8 cellular contexts compared by ENCODE assay signal in the genomic region with DNA sequence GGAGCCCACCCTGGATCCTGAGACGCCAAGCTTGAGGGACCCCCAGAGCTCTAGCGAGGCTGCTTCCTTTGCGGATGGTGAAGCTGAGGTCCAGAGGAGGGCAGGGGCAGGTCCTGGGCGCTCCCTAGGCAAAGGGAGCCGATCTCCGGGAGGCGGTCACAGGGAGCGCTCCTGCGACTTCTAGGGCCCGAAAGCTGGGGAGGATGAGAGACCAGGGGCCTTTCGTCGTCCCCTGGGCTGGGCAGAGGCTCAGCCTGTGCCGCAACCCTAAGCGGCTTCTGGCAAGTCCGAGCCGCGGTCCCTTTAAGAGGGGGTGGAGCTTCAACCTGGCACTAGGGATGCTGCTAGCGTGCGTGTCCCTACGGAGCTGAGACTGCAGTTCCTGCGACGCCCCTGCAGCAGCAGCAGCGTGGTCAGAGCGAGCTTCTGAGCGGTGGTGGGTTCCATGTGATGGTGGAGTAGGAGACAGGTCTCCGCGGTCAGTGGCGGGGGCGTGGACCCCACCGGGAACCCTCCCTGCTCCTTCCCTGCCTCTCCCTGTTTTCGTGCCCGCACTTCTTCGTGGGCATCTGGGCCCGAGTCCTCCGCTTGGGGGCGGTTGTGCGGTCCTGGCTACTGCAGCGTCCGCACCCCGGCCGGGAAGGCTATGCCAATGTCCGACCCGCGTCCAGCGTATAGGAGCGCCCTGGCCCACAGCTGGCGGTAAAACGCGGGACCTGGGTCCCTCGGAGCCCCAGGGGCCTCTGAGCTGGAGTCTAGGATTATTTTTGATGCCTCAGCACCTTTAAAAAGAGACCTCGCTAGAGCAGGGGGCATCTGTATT.
DNase-seq lines count a peak whose midpoint lies in the region; ATAC-seq and TF ChIP-seq lines count a peak whose summit lies in the region.

No MANE protein-coding gene starts in this region.

- DNase-seq in GM04503 (ENCODE audit: low read depth) (peak; percentile 61), H7 (peak; percentile 87), M059J (ENCODE audit: low read depth) (peak; percentile 79), SK-N-DZ (ENCODE audit: low spot score) (peak; percentile 94), Right ventricle myocardium superior (peak; percentile 87), tibial nerve (ENCODE audit: low spot score in 2 of 2) (peak; percentile 66 to 78)
- peak; percentile 81 for DNase-seq in activated naive CD8-positive, alpha-beta T cell treated with anti-CD3 and anti-CD28 coated beads for 36 hours

- intact Hi-C loops in Right ventricle myocardium superior (cut with DNase I): no loop called here

- H3K27me3 ChIP-seq in H7 (ENCODE audit: control insufficient read depth, insufficient read depth, low read length): no peaks in the 10 kb centered on the region
- no peaks in the 10 kb centered on the region for H3K27me3 ChIP-seq in parathyroid adenoma (ENCODE audit: control insufficient read depth, insufficient read depth, low read length)
- no peaks in the 10 kb centered on the region for H3K27me3 ChIP-seq in tibial nerve

- peaks cover 11% of the 10 kb centered on the region for H3K36me3 Mint-ChIP-seq in activated naive CD8-positive, alpha-beta T cell treated with anti-CD3 and anti-CD28 coated beads for 36 hours

- H3K9ac ChIP-seq in parathyroid adenoma: no peak overlapping the region

- peak overlapping the region; percentile 89 for H3K4me3 Mint-ChIP-seq in activated naive CD8-positive, alpha-beta T cell treated with anti-CD3 and anti-CD28 coated beads for 36 hours

- H3K4me3 ChIP-seq in H7 (ENCODE audit: insufficient read depth, low read depth, low read length): peak overlapping the region; percentile 68
- peak overlapping the region; percentile 59 for H3K4me3 ChIP-seq in parathyroid adenoma (ENCODE audit: low read depth, low read length)
- H3K4me3 ChIP-seq in tibial nerve: peak overlapping the region; percentile 49 to 85 (median 74)

- no peaks in the 10 kb centered on the region for H3K79me2 ChIP-seq in parathyroid adenoma

- peak overlapping the region; percentile 86 for H3K27ac Mint-ChIP-seq in activated naive CD8-positive, alpha-beta T cell treated with anti-CD3 and anti-CD28 coated beads for 36 hours

- ATAC-seq in Right ventricle myocardium superior (ENCODE audit: poor library complexity): peak; percentile 100

- peak in 1 of 2 donors; percentile 10 for TF ChIP-seq POLR2A in tibial nerve (IDR thresholded peaks at IDR 0.05)

- no peaks in the 10 kb centered on the region for H3K9me3 ChIP-seq in parathyroid adenoma (ENCODE audit: control insufficient read depth, low read length)
- H3K9me3 ChIP-seq in tibial nerve: no peaks in the 10 kb centered on the region

- no peaks in the 10 kb centered on the region for H3K36me3 ChIP-seq in H7 (replicated peaks; ENCODE audit: control insufficient read depth, insufficient read depth, low read length)
- H3K36me3 ChIP-seq in parathyroid adenoma (ENCODE audit: control insufficient read depth, insufficient read depth, low read length): no peaks in the 10 kb centered on the region
- peaks cover 0 to 12% (median 0%) of the 10 kb centered on the region in 3 donors for H3K36me3 ChIP-seq in tibial nerve

- TF ChIP-seq CTCF in parathyroid adenoma (IDR thresholded peaks at IDR 0.05) (peak; percentile 32), tibial nerve (IDR thresholded peaks at IDR 0.05) (peak in 4 of 5 experiments; percentile 16 to 32 (median 22))

- TF ChIP-seq EP300 in tibial nerve (IDR thresholded peaks at IDR 0.05): peak in 1 of 2 donors; percentile 49

- peaks cover 40% of the 10 kb centered on the region for H3K4me1 Mint-ChIP-seq in activated naive CD8-positive, alpha-beta T cell treated with anti-CD3 and anti-CD28 coated beads for 36 hours

- H3K4me1 ChIP-seq in parathyroid adenoma (no peaks in the 10 kb centered on the region), tibial nerve (peaks cover 0 to 24% (median 0%) of the 10 kb centered on the region in 4 donors)

- H3K4me2 ChIP-seq in parathyroid adenoma (ENCODE audit: low read length): peak overlapping the region; percentile 71

- WGBS in tibial nerve, 2 donors: 1 to 2% methylated on average over 22 to 26 of the region's 51 CpGs

- peak overlapping the region; percentile 97 for H2AFZ ChIP-seq in parathyroid adenoma

- H3K27me3 Mint-ChIP-seq in activated naive CD8-positive, alpha-beta T cell treated with anti-CD3 and anti-CD28 coated beads for 36 hours: peaks cover 6% of the 10 kb centered on the region

- H3K9me3 Mint-ChIP-seq in activated naive CD8-positive, alpha-beta T cell treated with anti-CD3 and anti-CD28 coated beads for 36 hours: no peaks in the 10 kb centered on the region

- peak overlapping the region; percentile 13 for H3K27ac ChIP-seq in parathyroid adenoma
- H3K27ac ChIP-seq in tibial nerve: peak overlapping the region; percentile 60 to 93 (median 86)

Comparison
In these comparisons a context has a peak if more than half of its experiments do, and no peak if none do; other contexts are left out.
1. Peak in every context shown above with its lines: DNase-seq, ATAC-seq, H3K4me3 ChIP-seq and H3K27ac ChIP-seq.